Comparison of ENCODE assay signal across 16 cellular contexts in the genomic region with DNA sequence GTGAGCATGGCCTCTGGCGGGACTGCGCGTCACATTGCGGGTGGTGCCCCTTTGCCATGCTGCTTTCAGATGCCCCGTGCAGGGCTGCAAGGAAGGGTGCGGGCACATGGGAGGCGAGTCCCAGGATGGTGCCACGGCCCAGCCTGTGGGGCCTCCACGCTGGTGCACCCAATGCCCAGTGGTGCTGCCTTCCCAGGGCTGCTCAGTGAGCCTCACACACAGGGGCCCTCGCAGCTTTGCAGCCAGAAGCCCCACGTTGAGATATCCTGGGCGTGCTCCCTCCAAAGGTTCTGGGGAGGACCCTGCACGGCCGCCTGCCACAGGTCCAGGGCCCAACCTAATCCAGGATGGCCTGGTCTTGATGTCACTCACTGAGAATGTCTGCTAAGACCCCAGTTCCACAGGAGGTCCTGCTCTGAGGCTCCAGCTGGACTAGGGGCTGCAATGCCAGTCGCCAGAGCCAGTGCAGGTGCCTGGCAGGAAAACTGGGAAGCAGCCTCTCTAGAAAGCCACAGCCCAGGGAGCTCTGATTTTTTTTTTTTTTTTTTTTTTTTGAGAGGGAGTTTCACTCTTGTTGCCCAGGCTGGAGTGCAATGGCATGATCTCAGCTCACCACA. TPM values are rescaled to one million over a fixed set of nuclear protein-coding genes. Genes with fewer than 3 reads are reported as not detected.
DNase-seq lines count a peak whose midpoint lies in the region; ATAC-seq, FAIRE-seq and TF ChIP-seq lines count a peak whose summit lies in the region.
"Had no signal": no experiment of that assay in that cellular context is flagged by ENCODE, and none has a peak within 500 bp of the region (broad histone marks: within the 10 kb centered on the region; RNA-seq: fewer than 3 reads in every experiment).

No MANE protein-coding gene starts in this region.

- H2AFZ ChIP-seq in H9 (ENCODE audit: low read length) (no peak overlapping the region), HepG2 (ENCODE audit: low read length) (no peak overlapping the region)

- no peak overlapping the region for H2BK12ac ChIP-seq in H9 (ENCODE audit: insufficient read length, low read depth, low read length)

- POLR2A ChIA-PET in HepG2 (lab: Yijun Ruan, JAX): no interaction called here

- H3K27me3 ChIP-seq in H9 (ENCODE audit: insufficient read depth, low read length) (peaks cover 3% of the 10 kb centered on the region; the same call in 1 of the 2 replicates), HepG2 (ENCODE audit: control insufficient read depth in 1 of 2, insufficient read depth in 2 of 2, low read length in 2 of 2) (peaks cover 1 to 9% of the 10 kb centered on the region in 2 experiments; a peak in 3 of 5 replicates), stomach (peaks cover 0 to 10% (median 0%) of the 10 kb centered on the region in 3 donors), MG63 (no peaks in the 10 kb centered on the region)

- no peak overlapping the region for H3K18ac ChIP-seq in H9 (ENCODE audit: insufficient read length, low read depth, low read length)

- no peak overlapping the region for H3K4me3 ChIP-seq in HepG2 (replicated peaks in 1 of 3; ENCODE audit: insufficient read depth in 1 of 3, low read depth in 2 of 3, low read length in 3 of 3)
- no peak overlapping the region for H3K4me3 ChIP-seq in stomach
- H3K4me3 ChIP-seq in MG63: no peak overlapping the region

- H3K27ac ChIP-seq in H9 (ENCODE audit: insufficient read length, low read depth, low read length) (no peak overlapping the region), HepG2 (ENCODE audit: extremely low read length, insufficient read depth, low read length) (no peak overlapping the region), stomach (no peak overlapping the region)

- intact Hi-C loops in HepG2 (cut with micrococcal nuclease; ENCODE audit: unreplicated experiment) (no loop called here), stomach (cut with DNase I; ENCODE audit: low total_unique reads) (loop anchor here (10.0 kb wide), 1 partner anchor 293 kb away; no protein-coding TSS in a partner anchor)

- no peak overlapping the region for H4K5ac ChIP-seq in H9 (ENCODE audit: insufficient read length, low read depth, low read length)

- no peak overlapping the region for H3T11ph ChIP-seq in H9 (ENCODE audit: low read length)

- H3K4me1 Mint-ChIP-seq in H9: no peaks in the 10 kb centered on the region

- H3K14ac ChIP-seq in H9 (ENCODE audit: insufficient read depth, low read length): no peak overlapping the region

- H3K79me2 ChIP-seq in H9 (ENCODE audit: insufficient read depth, low read length) (no peaks in the 10 kb centered on the region), HepG2 (ENCODE audit: insufficient read depth, low read length) (no peaks in the 10 kb centered on the region)

- H2BK120ac ChIP-seq in H9 (ENCODE audit: low read depth, low read length, poor library complexity, severe bottlenecking): no peak overlapping the region

- no peak overlapping the region for H3K9ac ChIP-seq in H9 (ENCODE audit: extremely low read depth, insufficient read length, low read length)
- no peak overlapping the region for H3K9ac ChIP-seq in HepG2 (ENCODE audit: insufficient read depth, low read depth, low read length)

- no peak overlapping the region for H2AK5ac ChIP-seq in H9 (ENCODE audit: insufficient read length, low read length)

- ATAC-seq in HepG2 (no peak), HG02973 (IDR thresholded peaks at IDR 0.05; ENCODE audit: unreplicated experiment) (no peak)

- H3K4ac ChIP-seq in H9 (ENCODE audit: low read depth, low read length): no peak overlapping the region

- DNase-seq in activated CD8-positive, alpha-beta memory T cell treated with anti-CD3 and anti-CD28 coated beads for 24 hours: peak; percentile 51
- DNase-seq in activated CD8-positive, alpha-beta memory T cell treated with anti-CD3 and anti-CD28 coated beads, Interleukin-2, amount 50 U/mL, for 4 hours: no peak
- DNase-seq in H9 (peak; percentile 23), HepG2 (ENCODE audit: low spot score) (no peak), stomach (peak; percentile 20), MG63 (no peak), DMS153 treated with DMSO at 0.1 percent for 48 hours (lab: John Stamatoyannopoulos, UW; ENCODE audit: unreplicated experiment) (no peak)
- DNase-seq: C1 segment of cervical spinal cord, DMS53, NCI-H146, NCI-H2081 treated with DMSO at 0.1 percent for 48 hours, NCI-H524 had no signal

- no peaks in the 10 kb centered on the region for H3K9me3 Mint-ChIP-seq in H9

- H3K27me3 Mint-ChIP-seq in H9 (ENCODE audit: low read depth): peaks cover 10% of the 10 kb centered on the region

- no CpG with 5 or more reads among the region's 15 CpGs for WGBS in H9 (ENCODE audit: extremely low coverage, insufficient read length, low lambda C conversion rate)
- WGBS in HepG2 (ENCODE audit: low lambda C conversion rate): 98% methylated on average over 4 of the region's 15 CpGs
- 87 to 98% (median 94%) methylated on average over 12 to 15 of the region's 15 CpGs for WGBS in stomach, 5 donors

- H3K4me1 ChIP-seq in H9 (ENCODE audit: insufficient read depth, low read length): no peaks in the 10 kb centered on the region
- H3K4me1 ChIP-seq in HepG2 (ENCODE audit: insufficient read depth, low read length): peaks cover under 1% of the 10 kb centered on the region; the same call in 1 of the 2 replicates
- peaks cover 5 to 11% (median 6%) of the 10 kb centered on the region in 4 donors for H3K4me1 ChIP-seq in stomach

- no peak overlapping the region for H2BK15ac ChIP-seq in H9 (ENCODE audit: low read depth, low read length)

- no peak overlapping the region for H3K27ac Mint-ChIP-seq in H9

- no peak for TF ChIP-seq CTCF in H9 (conservative IDR thresholded peaks at IDR 0.05)
- no peak for TF ChIP-seq CTCF in HepG2 (CRISPR knock-in tag; IDR thresholded peaks at IDR 0.05)
- TF ChIP-seq CTCF in stomach (IDR thresholded peaks at IDR 0.05): no peak

- H3K4me2 ChIP-seq in H9 (ENCODE audit: insufficient read depth, insufficient read length, low read length) (no peak overlapping the region), HepG2 (ENCODE audit: low read depth, low read length) (no peak overlapping the region)

- no peak for FAIRE-seq in HepG2 (lab: Jason Lieb, UNC)
- FAIRE-seq: A204.1, RCC 7860 had no signal

- no peak overlapping the region for H2BK5ac ChIP-seq in H9 (ENCODE audit: insufficient read length, low read length)

- in situ Hi-C loops in HepG2 (cut with HindIII; ENCODE audit: extremely low pct_ligation_motif_present, low pct_unique_long_range_greater_than_20kb): no loop called here

- BruUV-seq in HepG2 (replicated peaks; lab: Mats Ljungman, UMichigan): no TSS peak

- no peak overlapping the region for H4K91ac ChIP-seq in H9 (ENCODE audit: insufficient read length, low read depth, low read length)

- CTCF ChIA-PET in HepG2 (lab: Yijun Ruan, JAX; ENCODE audit: low intra/inter-chr PET ratio, low total read pairs): no interaction called here

- H3K36me3 Mint-ChIP-seq in H9 (ENCODE audit: insufficient read depth in 1 of 3, low read depth in 3 of 3): peaks cover 2 to 11% (median 10%) of the 10 kb centered on the region in 3 experiments; a peak in 5 of 7 replicates

- H3K56ac ChIP-seq in H9 (ENCODE audit: insufficient read length, low read depth, low read length): no peak overlapping the region

- no peak overlapping the region for H2BK20ac ChIP-seq in H9 (ENCODE audit: low read depth, low read length, poor library complexity, severe bottlenecking)

- no peak overlapping the region for H4K8ac ChIP-seq in H9 (replicated peaks; ENCODE audit: insufficient read length, low read depth, low read length)

- TF ChIP-seq POLR2A in HepG2 (IDR thresholded peaks at IDR 0.05; ENCODE audit: insufficient read depth in 1 of 2, low read depth in 2 of 2, low read length in 2 of 2) (no peak), stomach (IDR thresholded peaks at IDR 0.05) (no peak)

- no peaks in the 10 kb centered on the region for H3K23me2 ChIP-seq in H9 (ENCODE audit: insufficient read length, low read depth, low read length, poor library complexity, severe bottlenecking)

- peaks cover 0 to 4% of the 10 kb centered on the region in 2 experiments; a peak in 3 of 5 replicates for H3K36me3 ChIP-seq in HepG2 (replicated peaks in 1 of 2; ENCODE audit: control insufficient read depth in 1 of 2, insufficient read depth in 2 of 2, low read length in 2 of 2)
- H3K36me3 ChIP-seq in stomach: peaks cover 0 to 45% (median 31%) of the 10 kb centered on the region in 4 donors
- H3K36me3 ChIP-seq in MG63: peaks cover 15% of the 10 kb centered on the region

- H3K23ac ChIP-seq in H9 (ENCODE audit: insufficient read length, low read depth, low read length): no peak overlapping the region

- no peak overlapping the region for H3K4me3 Mint-ChIP-seq in H9

- no peaks in the 10 kb centered on the region for H4K20me1 ChIP-seq in H9 (ENCODE audit: control insufficient read depth, insufficient read depth, insufficient read length)
- no peaks in the 10 kb centered on the region for H4K20me1 ChIP-seq in HepG2 (ENCODE audit: insufficient read depth, low read length)

- H3K9me3 ChIP-seq in H9 (ENCODE audit: control insufficient read depth, low read depth, low read length) (no peaks in the 10 kb centered on the region), HepG2 (ENCODE audit: low read length) (no peaks in the 10 kb centered on the region), stomach (no peaks in the 10 kb centered on the region), MG63 (no peaks in the 10 kb centered on the region)

- no peak for TF ChIP-seq RAD21 in HepG2 (CRISPR knock-in tag; IDR thresholded peaks at IDR 0.05)

- no peak for TF ChIP-seq EP300 in HepG2 (IDR thresholded peaks at IDR 0.05; ENCODE audit: low read depth in 2 of 2, low read length in 2 of 2)
- TF ChIP-seq EP300 in HepG2 (CRISPR knock-in tag; IDR thresholded peaks at IDR 0.05; ENCODE audit: borderline replicate concordance): no peak
- no peak for TF ChIP-seq EP300 in stomach (IDR thresholded peaks at IDR 0.05)

- H3K79me1 ChIP-seq in H9 (ENCODE audit: insufficient read depth, low read depth, low read length, poor library complexity, severe bottlenecking): no peaks in the 10 kb centered on the region

RNA-seq across cellular contexts. Expression of a gene that starts 34.1 kb away (rescaled TPM):
- not detected in 2 replicates for total RNA-seq in H9 (2021)
- not detected in 2 replicates for total RNA-seq in HepG2 (2016; rRNA removed; fragmentation: Illumina TruSeq; extraction: Trizol)
- not detected in 2 replicates for total RNA-seq in HepG2 (2016; cell fraction: cytosol; rRNA removed; fragmentation: Illumina TruSeq; extraction: Trizol; ENCODE audit: low read depth)
- total RNA-seq in HepG2 (2016; cell fraction: insoluble cytoplasmic fraction; rRNA removed; fragmentation: Illumina TruSeq; extraction: Trizol): not detected in 2 replicates
- total RNA-seq in HepG2 (2016; cell fraction: membrane; rRNA removed; fragmentation: Illumina TruSeq; extraction: Trizol): not detected in 2 replicates
- not detected in 2 replicates for total RNA-seq in HepG2 (2016; cell fraction: nucleus; rRNA removed; fragmentation: Illumina TruSeq; extraction: Trizol)
- not detected in 2 replicates for polyA plus RNA-seq in HepG2 (2011; rRNA removed)
- not detected in 2 replicates for polyA plus RNA-seq in HepG2 (2011; cell fraction: cytosol; rRNA removed)
- polyA plus RNA-seq in HepG2 (2011; cell fraction: nucleus; rRNA removed): not detected in 2 replicates
- polyA plus RNA-seq in HepG2 (2012): not detected in 2 replicates
- not detected in 2 replicates for polyA plus RNA-seq in HepG2 (2016; cell fraction: cytosol; fragmentation: Illumina TruSeq; extraction: Trizol; ENCODE audit: low read depth)
- polyA plus RNA-seq in HepG2 (2016; cell fraction: insoluble cytoplasmic fraction; fragmentation: Illumina TruSeq; extraction: Trizol; ENCODE audit: low read depth): not detected in 2 replicates
- not detected in 2 replicates for polyA plus RNA-seq in HepG2 (2016; cell fraction: membrane; fragmentation: Illumina TruSeq; extraction: Trizol; ENCODE audit: low read depth)
- not detected in 2 replicates for polyA plus RNA-seq in HepG2 (2016; cell fraction: nucleus; fragmentation: Illumina TruSeq; extraction: Trizol; ENCODE audit: insufficient read depth, low read depth)
- not detected in 2 replicates for polyA minus RNA-seq in HepG2 (2011; rRNA and poly(A)+ RNA removed; ENCODE audit: low replicate concordance)
- not detected in 2 replicates for polyA minus RNA-seq in HepG2 (2011; cell fraction: cytosol; rRNA and poly(A)+ RNA removed)
- polyA minus RNA-seq in HepG2 (2011; cell fraction: nucleus; rRNA and poly(A)+ RNA removed): not detected in 2 replicates
- total RNA-seq in stomach: not detected
- not detected for polyA plus RNA-seq in stomach
- total RNA-seq in MG63 (2014; rRNA removed; shearing (Covaris generic); ENCODE audit: low replicate concordance): not detected in 2 replicates
- total RNA-seq: HT1080 had no signal

RNA-seq across cellular contexts. Expression of a gene that starts 46.2 kb away (rescaled TPM):
- total RNA-seq in H9 (2021): 44.1 TPM in 2 replicates
- total RNA-seq in HepG2 (2016; rRNA removed; fragmentation: Illumina TruSeq; extraction: Trizol): 25.1 and 25.8 TPM in 2 replicates
- total RNA-seq in HepG2 (2016; cell fraction: cytosol; rRNA removed; fragmentation: Illumina TruSeq; extraction: Trizol; ENCODE audit: low read depth): 10.1 and 13.3 TPM in 2 replicates
- total RNA-seq in HepG2 (2016; cell fraction: insoluble cytoplasmic fraction; rRNA removed; fragmentation: Illumina TruSeq; extraction: Trizol): 25.5 and 25.8 TPM in 2 replicates
- 17.9 and 18.3 TPM in 2 replicates for total RNA-seq in HepG2 (2016; cell fraction: membrane; rRNA removed; fragmentation: Illumina TruSeq; extraction: Trizol)
- 20.5 and 21.5 TPM in 2 replicates for total RNA-seq in HepG2 (2016; cell fraction: nucleus; rRNA removed; fragmentation: Illumina TruSeq; extraction: Trizol)
- polyA plus RNA-seq in HepG2 (2011; rRNA removed): 13.6 and 14.1 TPM in 2 replicates
- polyA plus RNA-seq in HepG2 (2011; cell fraction: cytosol; rRNA removed): 16.8 and 19.5 TPM in 2 replicates
- polyA plus RNA-seq in HepG2 (2011; cell fraction: nucleus; rRNA removed): 19.8 and 20.7 TPM in 2 replicates
- polyA plus RNA-seq in HepG2 (2012): 12.1 and 15.6 TPM in 2 replicates
- 4.7 and 6.2 TPM in 2 replicates for polyA plus RNA-seq in HepG2 (2016; cell fraction: cytosol; fragmentation: Illumina TruSeq; extraction: Trizol; ENCODE audit: low read depth)
- 19.4 and 24.0 TPM in 2 replicates for polyA plus RNA-seq in HepG2 (2016; cell fraction: insoluble cytoplasmic fraction; fragmentation: Illumina TruSeq; extraction: Trizol; ENCODE audit: low read depth)
- polyA plus RNA-seq in HepG2 (2016; cell fraction: membrane; fragmentation: Illumina TruSeq; extraction: Trizol; ENCODE audit: low read depth): 10.9 and 11.7 TPM in 2 replicates
- polyA plus RNA-seq in HepG2 (2016; cell fraction: nucleus; fragmentation: Illumina TruSeq; extraction: Trizol; ENCODE audit: insufficient read depth, low read depth): 19.3 and 22.0 TPM in 2 replicates
- 16.8 and 27.2 TPM in 2 replicates for polyA minus RNA-seq in HepG2 (2011; rRNA and poly(A)+ RNA removed; ENCODE audit: low replicate concordance)
- 8.8 and 9.6 TPM in 2 replicates for polyA minus RNA-seq in HepG2 (2011; cell fraction: cytosol; rRNA and poly(A)+ RNA removed)
- polyA minus RNA-seq in HepG2 (2011; cell fraction: nucleus; rRNA and poly(A)+ RNA removed): 30.3 and 36.4 TPM in 2 replicates
- total RNA-seq in stomach: 100 to 1,000 TPM in 1 of 5 donors, 10 to 100 TPM in 4; 24.8 to 117 (median 73.0) TPM
- 10 to 100 TPM; 13.7 to 20.8 (median 16.9) TPM for polyA plus RNA-seq in stomach
- total RNA-seq in MG63 (2014; rRNA removed; shearing (Covaris generic); ENCODE audit: low replicate concordance): 55.5 and 59.8 TPM in 2 replicates

RNA-seq across cellular contexts. Expression of a gene that starts 46.3 kb away (rescaled TPM):
- total RNA-seq in H9 (2021) (24.4 and 26.0 TPM in 2 replicates), HepG2 (2016; rRNA removed; fragmentation: Illumina TruSeq; extraction: Trizol) (23.0 and 29.0 TPM in 2 replicates), stomach (10 to 100 TPM in 3 of 5 donors, 1 to 10 TPM in 2; 2.3 to 26.8 (median 17.5) TPM)
- total RNA-seq in HepG2 (2016; cell fraction: cytosol; rRNA removed; fragmentation: Illumina TruSeq; extraction: Trizol; ENCODE audit: low read depth): 10.5 and 13.6 TPM in 2 replicates
- total RNA-seq in HepG2 (2016; cell fraction: insoluble cytoplasmic fraction; rRNA removed; fragmentation: Illumina TruSeq; extraction: Trizol): 21.9 and 31.1 TPM in 2 replicates
- 18.8 and 21.7 TPM in 2 replicates for total RNA-seq in HepG2 (2016; cell fraction: membrane; rRNA removed; fragmentation: Illumina TruSeq; extraction: Trizol)
- 21.3 and 26.3 TPM in 2 replicates for total RNA-seq in HepG2 (2016; cell fraction: nucleus; rRNA removed; fragmentation: Illumina TruSeq; extraction: Trizol)
- polyA plus RNA-seq in HepG2 (2011; rRNA removed) (10.2 and 17.3 TPM in 2 replicates), stomach (10 to 100 TPM in 2 of 3 donors, 1 to 10 TPM in 1; 8.2 to 11.9 (median 10.7) TPM)
- 10.6 and 14.3 TPM in 2 replicates for polyA plus RNA-seq in HepG2 (2011; cell fraction: cytosol; rRNA removed)
- 44.8 and 46.2 TPM in 2 replicates for polyA plus RNA-seq in HepG2 (2011; cell fraction: nucleus; rRNA removed)
- polyA plus RNA-seq in HepG2 (2012): 9.4 and 10.9 TPM in 2 replicates
- polyA plus RNA-seq in HepG2 (2016; cell fraction: cytosol; fragmentation: Illumina TruSeq; extraction: Trizol; ENCODE audit: low read depth): 7.9 and 10.7 TPM in 2 replicates
- 18.0 and 18.7 TPM in 2 replicates for polyA plus RNA-seq in HepG2 (2016; cell fraction: insoluble cytoplasmic fraction; fragmentation: Illumina TruSeq; extraction: Trizol; ENCODE audit: low read depth)
- 11.6 and 12.6 TPM in 2 replicates for polyA plus RNA-seq in HepG2 (2016; cell fraction: membrane; fragmentation: Illumina TruSeq; extraction: Trizol; ENCODE audit: low read depth)
- polyA plus RNA-seq in HepG2 (2016; cell fraction: nucleus; fragmentation: Illumina TruSeq; extraction: Trizol; ENCODE audit: insufficient read depth, low read depth): 23.9 and 25.0 TPM in 2 replicates
- polyA minus RNA-seq in HepG2 (2011; rRNA and poly(A)+ RNA removed; ENCODE audit: low replicate concordance): 88.6 and 93.9 TPM in 2 replicates
- 9.8 and 14.0 TPM in 2 replicates for polyA minus RNA-seq in HepG2 (2011; cell fraction: cytosol; rRNA and poly(A)+ RNA removed)
- polyA minus RNA-seq in HepG2 (2011; cell fraction: nucleus; rRNA and poly(A)+ RNA removed): 62.1 and 65.3 TPM in 2 replicates
- total RNA-seq in MG63 (2014; rRNA removed; shearing (Covaris generic); ENCODE audit: low replicate concordance): 40.2 and 63.4 TPM in 2 replicates

Comparison
In these comparisons a context has a peak if more than half of its experiments do, and no peak if none do; other contexts are left out.
1. DNase-seq: peak in activated CD8-positive, alpha-beta memory T cell treated with anti-CD3 and anti-CD28 coated beads for 24 hours (single experiment), H9 (single experiment) and stomach (single experiment); none in activated CD8-positive, alpha-beta memory T cell treated with anti-CD3 and anti-CD28 coated beads, Interleukin-2, amount 50 U/mL, for 4 hours (single experiment), HepG2 (single experiment), MG63 (single experiment) and DMS153 treated with DMSO at 0.1 percent for 48 hours (single experiment).